In genomic region chr20:51700809-51701285, GRCh38 we compare ENCODE assay signal across 8 cellular contexts.
A peak's percentile ranks its signal among the peaks of the same experiment; 100 is the strongest.
DNase-seq lines count a peak whose midpoint lies in the region; ATAC-seq and TF ChIP-seq lines count a peak whose summit lies in the region.

No MANE protein-coding gene starts in this region.

- peaks cover 22% of the 10 kb centered on the region for H3K4me1 Mint-ChIP-seq in chondrocyte (ENCODE audit: low read depth)

- TF ChIP-seq CTCF in cardiac muscle cell (IDR thresholded peaks at IDR 0.05; ENCODE audit: low read depth, low read length) (peak; percentile 80), chondrocyte (IDR thresholded peaks at IDR 0.05) (peak; percentile 82), mucosa of descending colon (IDR thresholded peaks at IDR 0.05) (peak; percentile 64)

- peaks cover 12% of the 10 kb centered on the region for H3K4me1 ChIP-seq in cardiac muscle cell (ENCODE audit: low read depth)
- peaks cover 19% of the 10 kb centered on the region for H3K4me1 ChIP-seq in mucosa of descending colon (ENCODE audit: low read depth)

- no peaks in the 10 kb centered on the region for H3K36me3 Mint-ChIP-seq in chondrocyte (ENCODE audit: low read depth)

- ATAC-seq in Right ventricle myocardium inferior, result no peak
- peak; percentile 60 for ATAC-seq in mucosa of descending colon
- no peak for ATAC-seq in GM18520 (IDR thresholded peaks at IDR 0.05; ENCODE audit: unreplicated experiment)
- ATAC-seq in GM21619 (IDR thresholded peaks at IDR 0.05; ENCODE audit: unreplicated experiment), result no peak

- no peaks in the 10 kb centered on the region for H3K36me3 ChIP-seq in cardiac muscle cell
- no peaks in the 10 kb centered on the region for H3K36me3 ChIP-seq in mucosa of descending colon (ENCODE audit: low read depth)

- DNase-seq in cardiac muscle cell (ENCODE audit: low read depth in 1 of 2, low spot score in 1 of 2) (peak; percentile 28 to 65), Right ventricle myocardium inferior (ENCODE audit: missing footprints) (no peak), NCI-H2029 treated with DMSO at 0.1 percent for 48 hours (lab: John Stamatoyannopoulos, UW) (peak; percentile 2), chondrocyte (ENCODE audit: low spot score) (no peak), mucosa of descending colon (peak in 1 of 3 donors; percentile 64), DMS153 (lab: John Stamatoyannopoulos, UW) (no peak)

- no peaks in the 10 kb centered on the region for H3K27me3 Mint-ChIP-seq in chondrocyte (ENCODE audit: low read depth)

- H3K4me3 ChIP-seq in cardiac muscle cell (no peak overlapping the region), mucosa of descending colon (no peak overlapping the region)

- no peak overlapping the region for H3K4me3 Mint-ChIP-seq in chondrocyte (ENCODE audit: unreplicated experiment)

- H3K27me3 ChIP-seq in cardiac muscle cell, result no peaks in the 10 kb centered on the region

- intact Hi-C loops in Right ventricle myocardium inferior (cut with DNase I) (no loop called here), mucosa of descending colon (cut with DNase I, micrococcal nuclease) (no loop called here)

- H3K27ac Mint-ChIP-seq in chondrocyte (ENCODE audit: unreplicated experiment), result no peak overlapping the region

- no peak overlapping the region for H3K27ac ChIP-seq in cardiac muscle cell

- no peaks in the 10 kb centered on the region for H3K9me3 ChIP-seq in cardiac muscle cell (ENCODE audit: low read depth)
- no peaks in the 10 kb centered on the region for H3K9me3 ChIP-seq in mucosa of descending colon

- H3K9me3 Mint-ChIP-seq in chondrocyte (ENCODE audit: low read depth), result no peaks in the 10 kb centered on the region

Comparison
In these comparisons a context has a peak if more than half of its experiments do, and no peak if none do; other contexts are left out.
1. DNase-seq: peak in cardiac muscle cell (2 of 2) and NCI-H2029 treated with DMSO at 0.1 percent for 48 hours (single experiment); none in Right ventricle myocardium inferior (single experiment), chondrocyte (single experiment) and DMS153 (single experiment).
2. Peak in every context shown above with its lines, with median percentiles within 50 percentile points of each other: CTCF ChIP-seq.